Comparison of ENCODE assay signal across 1 cellular context in genomic region chr9:88936668-88937067, GRCh38.
TF ChIP-seq lines count a peak whose summit lies in the region.

No MANE protein-coding gene starts in this region.

TF ChIP-seq in IMR-90, 13 proteins besides CTCF, POLR2A, EP300 and RAD21:
- TF ChIP-seq CEBPB (IDR thresholded peaks at IDR 0.05; ENCODE audit: low read depth, low read length) = no peak
- TF ChIP-seq USF2 (IDR thresholded peaks at IDR 0.05; ENCODE audit: low read depth, low read length) = no peak
- TF ChIP-seq NFE2L2 (IDR thresholded peaks at IDR 0.05; ENCODE audit: low read depth, low read length) = no peak
- no peak for TF ChIP-seq MAZ (IDR thresholded peaks at IDR 0.05; ENCODE audit: borderline replicate concordance, low read depth, low read length)
- TF ChIP-seq MAFK (IDR thresholded peaks at IDR 0.05; ENCODE audit: low read depth, low read length) = no peak
- TF ChIP-seq RCOR1 (IDR thresholded peaks at IDR 0.05; ENCODE audit: insufficient replicate concordance, low read length) = no peak
- no peak for TF ChIP-seq SMC3 (IDR thresholded peaks at IDR 0.05; ENCODE audit: low read depth, low read length)
